1 cellular context compared by ENCODE assay signal in genomic region chr2:127654084-127654837, GRCh38.
TF ChIP-seq lines count a peak whose summit lies in the region.

No MANE protein-coding gene starts in this region.

TF ChIP-seq in H1, 55 proteins besides CTCF, POLR2A, EP300 and RAD21:
- TF ChIP-seq USF2 (IDR thresholded peaks at IDR 0.05; ENCODE audit: low read length) (no peak), CHD1 (IDR thresholded peaks at IDR 0.05; ENCODE audit: low read depth, low read length) (no peak)
